Comparison of ENCODE assay signal across 34 cellular contexts in the genomic region with DNA sequence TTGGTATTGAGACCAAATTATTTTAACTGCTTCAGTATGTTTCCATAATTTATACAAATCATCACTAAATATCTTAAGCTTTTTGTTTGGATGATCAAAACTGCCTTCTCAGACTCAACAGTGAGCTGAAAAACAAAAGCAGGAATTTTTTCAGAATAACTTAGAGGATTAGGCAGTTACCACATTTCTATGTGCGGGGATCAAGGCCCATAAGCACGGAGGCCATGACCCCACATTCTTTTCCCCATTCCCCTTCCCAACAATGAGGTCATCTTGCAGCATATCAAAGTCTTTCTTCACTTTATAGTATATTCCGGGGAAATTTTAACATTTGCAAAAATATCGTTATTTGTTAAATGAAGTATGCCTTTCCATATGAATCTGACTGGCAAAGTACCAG.
"Had no signal": no experiment of that assay in that cellular context is flagged by ENCODE, and none has a peak within 500 bp of the region (broad histone marks: within the 10 kb centered on the region; RNA-seq: fewer than 3 reads in every experiment).

No MANE protein-coding gene starts in this region.

- H3K9me3 ChIP-seq: adrenal gland, body of pancreas, breast epithelium had no signal

- H3K4me1 Mint-ChIP-seq: activated B cell treated with CpG ODN at 0.5 μM for 24 hours had no signal

- H3K9me3 Mint-ChIP-seq: activated B cell treated with CpG ODN at 0.5 μM for 24 hours; activated CD4-positive, alpha-beta memory T cell treated with anti-CD3 and anti-CD28 coated beads for 36 hours; activated CD4-positive, alpha-beta T cell treated with anti-CD3 and anti-CD28 coated beads, Interleukin-2, amount 10 ng/mL, durations not matched to agents 24 days and 14 days; activated CD8-positive, alpha-beta T cell treated with anti-CD3 and anti-CD28 coated beads for 36 hours; activated naive CD4-positive, alpha-beta T cell treated with anti-CD3 and anti-CD28 coated beads, Interleukin-2, amount 10 ng/mL, durations not matched to agents 7 days and 5 days; activated naive CD4-positive, alpha-beta T cell treated with anti-CD3 and anti-CD28 coated beads, Interleukin-2, amount 50 U/mL, for 72 hours; activated naive CD8-positive, alpha-beta T cell treated with anti-CD3 and anti-CD28 coated beads for 36 hours; activated T-cell treated with anti-CD3 and anti-CD28 coated beads, Interleukin-2, amount 50 U/mL, for 4 hours; activated T-cell treated with anti-CD3 and anti-CD28 coated beads, Interleukin-2, amount 50 U/mL, for 72 hours; activated T-helper 1 cell treated with anti-CD3 and anti-CD28 coated beads, Interleukin-12 subunit alpha, Interleukin-12 subunit beta, Interleukin-2, Interleukin-4 antibody, amounts not matched to agents 30 ng/mL and 10 ng/mL and 1 ng/mL, durations not matched to agents 14 hours and 24 hours and 36 hours; activated T-helper 17 cell treated with anti-CD3 and anti-CD28 coated beads, Interleukin-2, amount 50 U/mL, for 72 hours; T-helper 1 cell treated with Interleukin-12 subunit alpha and Interleukin-12 subunit beta and Interleukin-4 antibody, amounts not matched to agents 30 μg/mL and 1 μg/mL, for 36 hours; T-helper 2 cell treated with Interferon-gamma antibody and Interleukin-4, amounts not matched to agents 5 μg/mL and 100 μg/mL, for 36 hours had no signal

- H3K4me3 Mint-ChIP-seq: activated B cell treated with CpG ODN at 0.5 μM for 24 hours; activated CD4-positive, alpha-beta memory T cell treated with anti-CD3 and anti-CD28 coated beads for 36 hours; activated CD4-positive, alpha-beta T cell treated with anti-CD3 and anti-CD28 coated beads, Interleukin-2, amount 10 ng/mL, durations not matched to agents 24 days and 14 days; activated CD8-positive, alpha-beta T cell treated with anti-CD3 and anti-CD28 coated beads for 36 hours; activated naive CD4-positive, alpha-beta T cell treated with anti-CD3 and anti-CD28 coated beads, Interleukin-2, amount 10 ng/mL, durations not matched to agents 7 days and 5 days; activated naive CD8-positive, alpha-beta T cell treated with anti-CD3 and anti-CD28 coated beads for 36 hours; activated T-cell treated with anti-CD3 and anti-CD28 coated beads, Interleukin-2, amount 50 U/mL, for 4 hours; activated T-cell treated with anti-CD3 and anti-CD28 coated beads, Interleukin-2, amount 50 U/mL, for 72 hours; activated T-helper 1 cell treated with anti-CD3 and anti-CD28 coated beads, Interleukin-12 subunit alpha, Interleukin-12 subunit beta, Interleukin-2, Interleukin-4 antibody, amounts not matched to agents 30 ng/mL and 10 ng/mL and 1 ng/mL, durations not matched to agents 14 hours and 24 hours and 36 hours; activated T-helper 17 cell treated with anti-CD3 and anti-CD28 coated beads, Interleukin-2, amount 50 U/mL, for 72 hours; T-helper 1 cell treated with Interleukin-12 subunit alpha and Interleukin-12 subunit beta and Interleukin-4 antibody, amounts not matched to agents 30 μg/mL and 1 μg/mL, for 36 hours; T-helper 2 cell treated with Interferon-gamma antibody and Interleukin-4, amounts not matched to agents 5 μg/mL and 100 μg/mL, for 36 hours had no signal

- H3K27me3 ChIP-seq: adrenal gland, body of pancreas, brain microvascular endothelial cell, breast epithelium had no signal

- H3K27ac Mint-ChIP-seq: activated B cell treated with CpG ODN at 0.5 μM for 24 hours; activated CD4-positive, alpha-beta memory T cell treated with anti-CD3 and anti-CD28 coated beads for 36 hours; activated CD4-positive, alpha-beta T cell treated with anti-CD3 and anti-CD28 coated beads, Interleukin-2, amount 10 ng/mL, durations not matched to agents 24 days and 14 days; activated CD8-positive, alpha-beta T cell treated with anti-CD3 and anti-CD28 coated beads for 36 hours; activated naive CD4-positive, alpha-beta T cell treated with anti-CD3 and anti-CD28 coated beads, Interleukin-2, amount 10 ng/mL, durations not matched to agents 7 days and 5 days; activated naive CD4-positive, alpha-beta T cell treated with anti-CD3 and anti-CD28 coated beads, Interleukin-2, amount 50 U/mL, for 72 hours; activated naive CD8-positive, alpha-beta T cell treated with anti-CD3 and anti-CD28 coated beads for 36 hours; activated T-cell treated with anti-CD3 and anti-CD28 coated beads, Interleukin-2, amount 50 U/mL, for 72 hours; activated T-helper 1 cell treated with anti-CD3 and anti-CD28 coated beads, Interleukin-12 subunit alpha, Interleukin-12 subunit beta, Interleukin-2, Interleukin-4 antibody, amounts not matched to agents 30 ng/mL and 10 ng/mL and 1 ng/mL, durations not matched to agents 14 hours and 24 hours and 36 hours; activated T-helper 17 cell treated with anti-CD3 and anti-CD28 coated beads, Interleukin-2, amount 50 U/mL, for 72 hours; T-helper 1 cell treated with Interleukin-12 subunit alpha and Interleukin-12 subunit beta and Interleukin-4 antibody, amounts not matched to agents 30 μg/mL and 1 μg/mL, for 36 hours; T-helper 2 cell treated with Interferon-gamma antibody and Interleukin-4, amounts not matched to agents 5 μg/mL and 100 μg/mL, for 36 hours had no signal

- H3K4me3 ChIP-seq: adrenal gland, body of pancreas, breast epithelium had no signal

- H3K36me3 ChIP-seq: adrenal gland, brain microvascular endothelial cell, breast epithelium had no signal

- H3K4me1 ChIP-seq: adrenal gland, body of pancreas, breast epithelium had no signal

- DNase-seq: activated B cell treated with CpG ODN at 0.5 μM for 24 hours; activated CD4-positive, alpha-beta memory T cell treated with anti-CD3 and anti-CD28 coated beads for 36 hours; activated CD4-positive, alpha-beta T cell treated with anti-CD3 and anti-CD28 coated beads for 4 hours; activated CD4-positive, alpha-beta T cell treated with anti-CD3 and anti-CD28 coated beads, Interleukin-2, amount 10 ng/mL, durations not matched to agents 24 days and 14 days; activated CD4-positive, alpha-beta T cell treated with anti-CD3 and anti-CD28 coated beads, Interleukin-2, amount 50 U/mL, for 1 hour; activated CD4-positive, alpha-beta T cell treated with anti-CD3 and anti-CD28 coated beads, Interleukin-2, amount 50 U/mL, for 4 hours; activated CD4-positive, CD25-positive, alpha-beta regulatory T cell treated with anti-CD3 and anti-CD28 coated beads, Interleukin-2, amount 50 U/mL, for 72 hours; activated CD8-positive, alpha-beta memory T cell treated with anti-CD3 and anti-CD28 coated beads, Interleukin-2, amount 50 U/mL, for 4 hours; activated CD8-positive, alpha-beta T cell treated with anti-CD3 and anti-CD28 coated beads for 36 hours; activated effector memory CD4-positive, alpha-beta T cell treated with anti-CD3 and anti-CD28 coated beads, Interleukin-2, amount 50 U/mL, for 16 hours; activated gamma-delta T cell treated with Interleukin-2 at 50 U/mL for 16 hours; activated naive CD4-positive, alpha-beta T cell treated with anti-CD3 and anti-CD28 coated beads, Interleukin-2, amount 10 ng/mL, durations not matched to agents 7 days and 5 days; activated naive CD4-positive, alpha-beta T cell treated with Interleukin-2 at 50 U/mL for 16 hours; activated naive CD8-positive, alpha-beta T cell treated with anti-CD3 and anti-CD28 coated beads for 36 hours; activated T-cell treated with anti-CD3 and anti-CD28 coated beads for 4 hours; activated T-cell treated with anti-CD3 and anti-CD28 coated beads, Interleukin-2, amount 50 U/mL, for 1 hour; activated T-cell treated with anti-CD3 and anti-CD28 coated beads, Interleukin-2, amount 50 U/mL, for 4 hours; activated T-cell treated with anti-CD3 and anti-CD28 coated beads, Interleukin-2, amount 50 U/mL, for 72 hours; adrenal gland; amniotic stem cell; aorta; body of pancreas; brain microvascular endothelial cell; central memory CD4-positive, alpha-beta T cell; T-helper 1 cell; T-helper 2 cell; T-helper 9 cell had no signal

- ATAC-seq: activated CD8-positive, alpha-beta T cell treated with anti-CD3 and anti-CD28 coated beads for 36 hours; activated naive CD4-positive, alpha-beta T cell treated with anti-CD3 and anti-CD28 coated beads, Interleukin-2, amount 50 U/mL, for 72 hours; activated T-cell treated with anti-CD3 and anti-CD28 coated beads, Interleukin-2, amount 50 U/mL, for 4 hours; activated T-cell treated with anti-CD3 and anti-CD28 coated beads, Interleukin-2, amount 50 U/mL, for 72 hours; activated T-helper 17 cell treated with anti-CD3 and anti-CD28 coated beads, Interleukin-2, amount 50 U/mL, for 72 hours; body of pancreas had no signal

- H3K27ac ChIP-seq: adrenal gland, body of pancreas, brain microvascular endothelial cell, breast epithelium, VCaP had no signal

- H3K27me3 Mint-ChIP-seq: activated B cell treated with CpG ODN at 0.5 μM for 24 hours; activated CD4-positive, alpha-beta memory T cell treated with anti-CD3 and anti-CD28 coated beads for 36 hours; activated CD4-positive, alpha-beta T cell treated with anti-CD3 and anti-CD28 coated beads, Interleukin-2, amount 10 ng/mL, durations not matched to agents 24 days and 14 days; activated CD8-positive, alpha-beta T cell treated with anti-CD3 and anti-CD28 coated beads for 36 hours; activated naive CD4-positive, alpha-beta T cell treated with anti-CD3 and anti-CD28 coated beads, Interleukin-2, amount 10 ng/mL, durations not matched to agents 7 days and 5 days; activated naive CD8-positive, alpha-beta T cell treated with anti-CD3 and anti-CD28 coated beads for 36 hours; activated T-helper 17 cell treated with anti-CD3 and anti-CD28 coated beads, Interleukin-2, amount 50 U/mL, for 72 hours had no signal
